16 cellular contexts compared by ENCODE assay signal in the genomic region with DNA sequence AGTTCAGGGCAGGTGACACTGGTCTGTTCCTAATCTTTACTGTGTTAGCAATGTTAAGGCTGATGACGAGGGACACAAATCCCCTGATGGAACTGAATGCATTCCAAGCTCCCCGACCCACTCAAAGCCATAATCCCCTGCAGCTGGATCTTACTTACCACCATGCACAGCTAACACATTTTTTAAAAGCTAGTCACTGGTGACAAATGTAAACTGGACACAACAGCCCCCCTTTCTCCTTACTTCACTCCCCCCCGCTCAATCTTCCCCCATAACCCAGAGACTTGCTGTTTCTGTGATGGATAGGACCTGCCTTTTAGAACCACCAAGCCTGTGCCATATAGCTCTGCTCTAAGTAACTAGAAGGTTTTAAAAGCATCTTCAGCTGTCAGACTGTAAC. TPM values are rescaled to one million over a fixed set of nuclear protein-coding genes. Genes with fewer than 3 reads are reported as not detected.
DNase-seq lines count a peak whose midpoint lies in the region; ATAC-seq lines count a peak whose summit lies in the region.
"Had no signal": no experiment of that assay in that cellular context is flagged by ENCODE, and none has a peak within 500 bp of the region (broad histone marks: within the 10 kb centered on the region; RNA-seq: fewer than 3 reads in every experiment).

No MANE protein-coding gene starts in this region.

- CTCF ChIA-PET in activated CD4-positive, alpha-beta T cell treated with anti-CD3 and anti-CD28 coated beads for 36 hours (lab: Charles Lee): no interaction called here

- peak overlapping the region; percentile 11 for H3K9ac ChIP-seq in muscle layer of colon (ENCODE audit: low read length)
- H3K9ac ChIP-seq: BLaER1 had no signal

- H3K27ac Mint-ChIP-seq in activated CD4-positive, alpha-beta T cell treated with anti-CD3 and anti-CD28 coated beads for 36 hours: no peak overlapping the region
- H3K27ac Mint-ChIP-seq: T-helper 2 cell treated with Interferon-gamma antibody and Interleukin-4, amounts not matched to agents 5 μg/mL and 100 μg/mL, for 36 hours had no signal

- ATAC-seq in HG03432 (IDR thresholded peaks at IDR 0.05; ENCODE audit: unreplicated experiment): no peak
- ATAC-seq in activated CD4-positive, CD25-positive, alpha-beta regulatory T cell treated with anti-CD3 and anti-CD28 coated beads, Interleukin-2, amount 50 U/mL, for 24 hours: no peak
- ATAC-seq in activated CD4-positive, alpha-beta T cell treated with anti-CD3 and anti-CD28 coated beads for 36 hours: no peak
- ATAC-seq: right lobe of liver had no signal

- H3K9me3 Mint-ChIP-seq in activated CD4-positive, alpha-beta T cell treated with anti-CD3 and anti-CD28 coated beads for 36 hours (ENCODE audit: low read depth): no peaks in the 10 kb centered on the region
- H3K9me3 Mint-ChIP-seq: T-helper 2 cell treated with Interferon-gamma antibody and Interleukin-4, amounts not matched to agents 5 μg/mL and 100 μg/mL, for 36 hours had no signal

- peaks cover 15% of the 10 kb centered on the region for H3K27me3 Mint-ChIP-seq in activated CD4-positive, alpha-beta T cell treated with anti-CD3 and anti-CD28 coated beads for 36 hours

- H3K27me3 ChIP-seq in muscle layer of colon (ENCODE audit: control insufficient read depth in 1 of 2, insufficient read depth in 2 of 2, low read length in 2 of 2): no peaks in the 10 kb centered on the region
- H3K27me3 ChIP-seq: BLaER1, right lobe of liver had no signal

- no peaks in the 10 kb centered on the region for H3K36me3 ChIP-seq in muscle layer of colon (ENCODE audit: insufficient read depth, low read length)
- H3K36me3 ChIP-seq: BLaER1, right lobe of liver had no signal

- H3K9me3 ChIP-seq in muscle layer of colon (ENCODE audit: low read length): no peaks in the 10 kb centered on the region
- H3K9me3 ChIP-seq: BLaER1, right lobe of liver had no signal

- H3K4me1 ChIP-seq in muscle layer of colon (ENCODE audit: insufficient read depth, low read length): peaks cover 45% of the 10 kb centered on the region
- H3K4me1 ChIP-seq: BLaER1, right lobe of liver had no signal

- intact Hi-C loops in activated CD4-positive, alpha-beta T cell treated with anti-CD3 and anti-CD28 coated beads for 36 hours (cut with DNase I, micrococcal nuclease): loop anchor here in 1 of 2 experiments (5.0 kb wide), 1 partner anchor 51 kb away; no protein-coding TSS in a partner anchor

- POLR2A ChIA-PET in activated CD4-positive, alpha-beta T cell treated with anti-CD3 and anti-CD28 coated beads for 36 hours (lab: Charles Lee): no interaction called here

- H3K4me1 Mint-ChIP-seq in activated CD4-positive, alpha-beta T cell treated with anti-CD3 and anti-CD28 coated beads for 36 hours: no peaks in the 10 kb centered on the region

- DNase-seq in AG08395 (ENCODE audit: low spot score) (peak; percentile 65), LHCN-M2 (ENCODE audit: low read depth) (peak; percentile 93), dedifferentiated amniotic fluid mesenchymal stem cell (ENCODE audit: extremely low spot score) (peak; percentile 76), NCI-H2029 treated with DMSO at 0.1 percent for 48 hours (lab: John Stamatoyannopoulos, UW) (no peak)
- no peak for DNase-seq in activated CD4-positive, alpha-beta T cell treated with anti-CD3 and anti-CD28 coated beads for 36 hours
- DNase-seq: activated T-cell treated with anti-CD3 and anti-CD28 coated beads for 4 hours, caudate nucleus, NCI-H1436 treated with DMSO at 0.1 percent for 48 hours, right lobe of liver had no signal

- H3K27ac ChIP-seq in muscle layer of colon (ENCODE audit: low read depth, low read length): no peak overlapping the region
- H3K27ac ChIP-seq: BLaER1, HL-60, right lobe of liver had no signal

- no peak overlapping the region for H3K4me3 Mint-ChIP-seq in activated CD4-positive, alpha-beta T cell treated with anti-CD3 and anti-CD28 coated beads for 36 hours
- H3K4me3 Mint-ChIP-seq: T-helper 2 cell treated with Interferon-gamma antibody and Interleukin-4, amounts not matched to agents 5 μg/mL and 100 μg/mL, for 36 hours had no signal

- H3K36me3 Mint-ChIP-seq in activated CD4-positive, alpha-beta T cell treated with anti-CD3 and anti-CD28 coated beads for 36 hours (ENCODE audit: low read depth): no peaks in the 10 kb centered on the region

- H3K4me3 ChIP-seq in muscle layer of colon (ENCODE audit: low read depth in 1 of 2, low read length in 2 of 2): no peak overlapping the region
- H3K4me3 ChIP-seq: BLaER1, lung, right lobe of liver had no signal

RNA-seq across cellular contexts. Expression of a gene that starts 44.5 kb away (rescaled TPM):
- 16.4 and 23.8 TPM in 2 replicates for total RNA-seq in LHCN-M2 (2014; rRNA removed)
- polyA plus RNA-seq in LHCN-M2 (2012): 7.3 TPM
- not detected for total RNA-seq in activated CD4-positive, alpha-beta T cell treated with anti-CD3 and anti-CD28 coated beads for 36 hours

Comparison
In these comparisons a context has a peak if more than half of its experiments do, and no peak if none do; other contexts are left out.
1. DNase-seq: peak in AG08395 (single experiment), LHCN-M2 (single experiment) and dedifferentiated amniotic fluid mesenchymal stem cell (single experiment); none in NCI-H2029 treated with DMSO at 0.1 percent for 48 hours (single experiment) and activated CD4-positive, alpha-beta T cell treated with anti-CD3 and anti-CD28 coated beads for 36 hours (single experiment).
2. RNA of a gene that starts 44.5 kb away (total RNA-seq): 16.4 to 23.8 TPM in LHCN-M2; not detected in activated CD4-positive, alpha-beta T cell treated with anti-CD3 and anti-CD28 coated beads for 36 hours; every median in the first group is over 10 times any median in the second.